24 cellular contexts compared by ENCODE assay signal in genomic region chr1:152981181-152981871, GRCh38. TPM values are rescaled to one million over a fixed set of nuclear protein-coding genes. Genes with fewer than 3 reads are reported as not detected.
"Had no signal": no experiment of that assay in that cellular context is flagged by ENCODE, and none has a peak within 500 bp of the region (broad histone marks: within the 10 kb centered on the region; RNA-seq: fewer than 3 reads in every experiment).

No MANE protein-coding gene starts in this region.

- H3K4me2 ChIP-seq: hepatocyte had no signal

- H3K27ac ChIP-seq: hepatocyte, spleen, stomach, thyroid gland had no signal

- H3K36me3 ChIP-seq: spleen, stomach, thyroid gland had no signal

- ATAC-seq: left cardiac atrium; left ventricle myocardium superior; natural killer cell treated with Interleukin-12 subunit alpha and Interleukin-12 subunit beta and Interleukin-15 and Interleukin-18, amount 100 ng/mL, for 72 hours; sciatic nerve had no signal

- H3K27me3 ChIP-seq: hepatocyte, thyroid gland had no signal

- H3K4me1 ChIP-seq: spleen, stomach, thyroid gland had no signal

- H2AFZ ChIP-seq: hepatocyte had no signal

- H3K4me3 ChIP-seq: hepatocyte, lung, spleen, stomach, thyroid gland had no signal

- H3K27me3 Mint-ChIP-seq: type B pancreatic cell had no signal

- H3K36me3 Mint-ChIP-seq: natural killer cell treated with Interleukin-12 subunit alpha and Interleukin-12 subunit beta and Interleukin-15 and Interleukin-18, amount 100 ng/mL, for 72 hours; type B pancreatic cell had no signal

- H3K27ac Mint-ChIP-seq: natural killer cell treated with Interleukin-12 subunit alpha and Interleukin-12 subunit beta and Interleukin-15 and Interleukin-18, amount 100 ng/mL, for 72 hours; type B pancreatic cell had no signal

- DNase-seq: cortex of kidney; effector memory CD4-positive, alpha-beta T cell; foreskin melanocyte; kidney; left cardiac atrium; left ventricle myocardium superior; mesenchymal stem cell; midbrain; spleen; stimulated activated CD4-positive, alpha-beta T cell treated with anti-CD3 and anti-CD28 coated beads, Interleukin-15, amount 100 ng/mL, for 24 hours; stimulated activated CD4-positive, alpha-beta T cell treated with anti-CD3 and anti-CD28 coated beads, Interleukin-1b, Interleukin-23, amount 100 ng/mL, for 48 hours; stimulated activated CD4-positive, alpha-beta T cell treated with anti-CD3 and anti-CD28 coated beads, Interleukin-4, amount 100 ng/mL, for 24 hours; stimulated activated naive CD4-positive, alpha-beta T cell; stomach; substantia nigra; thyroid gland had no signal

- H3K9me3 ChIP-seq: spleen, stomach, thyroid gland had no signal

- H3K9me3 Mint-ChIP-seq: type B pancreatic cell had no signal

- H3K4me3 Mint-ChIP-seq: natural killer cell treated with Interleukin-12 subunit alpha and Interleukin-12 subunit beta and Interleukin-15 and Interleukin-18, amount 100 ng/mL, for 72 hours; type B pancreatic cell had no signal

RNA-seq across cellular contexts. Expression of gene SPRR1A, which starts 2.6 kb away (rescaled TPM):
- total RNA-seq: hepatocyte; kidney; left cardiac atrium; left ventricle myocardium superior; lung; natural killer cell treated with Interleukin-12 subunit alpha and Interleukin-12 subunit beta and Interleukin-15 and Interleukin-18, amount 100 ng/mL, for 72 hours; omental fat pad; pulmonary artery endothelial cell; sciatic nerve; skeletal muscle tissue; spleen; stomach; thyroid gland had no signal
- polyA plus RNA-seq: hepatocyte, lung, spleen had no signal

RNA-seq across cellular contexts. Expression of gene SPRR4, which starts 10.9 kb away (rescaled TPM):
- total RNA-seq: hepatocyte; kidney; left cardiac atrium; left ventricle myocardium superior; lung; natural killer cell treated with Interleukin-12 subunit alpha and Interleukin-12 subunit beta and Interleukin-15 and Interleukin-18, amount 100 ng/mL, for 72 hours; omental fat pad; pulmonary artery endothelial cell; sciatic nerve; skeletal muscle tissue; spleen; stomach; thyroid gland had no signal
- polyA plus RNA-seq: hepatocyte, lung, spleen, stomach had no signal

RNA-seq across cellular contexts. Expression of gene SPRR3, which starts 20.2 kb away (rescaled TPM):
- total RNA-seq: hepatocyte; kidney; left cardiac atrium; left ventricle myocardium superior; natural killer cell treated with Interleukin-12 subunit alpha and Interleukin-12 subunit beta and Interleukin-15 and Interleukin-18, amount 100 ng/mL, for 72 hours; omental fat pad; pulmonary artery endothelial cell; skeletal muscle tissue; spleen; thyroid gland had no signal

RNA-seq across cellular contexts. Expression of gene SPRR5, which starts 34.3 kb away (rescaled TPM):
- total RNA-seq: hepatocyte; kidney; left cardiac atrium; left ventricle myocardium superior; lung; natural killer cell treated with Interleukin-12 subunit alpha and Interleukin-12 subunit beta and Interleukin-15 and Interleukin-18, amount 100 ng/mL, for 72 hours; omental fat pad; pulmonary artery endothelial cell; sciatic nerve; skeletal muscle tissue; spleen; stomach; thyroid gland had no signal
- polyA plus RNA-seq: hepatocyte, spleen had no signal

RNA-seq across cellular contexts. Expression of gene SPRR1B, which starts 49.7 kb away (rescaled TPM):
- total RNA-seq: hepatocyte; kidney; left cardiac atrium; left ventricle myocardium superior; lung; natural killer cell treated with Interleukin-12 subunit alpha and Interleukin-12 subunit beta and Interleukin-15 and Interleukin-18, amount 100 ng/mL, for 72 hours; omental fat pad; pulmonary artery endothelial cell; sciatic nerve; skeletal muscle tissue; spleen; stomach; thyroid gland had no signal
- polyA plus RNA-seq: hepatocyte had no signal
